ENCODE assay signal across 9 cellular contexts in the genomic region with DNA sequence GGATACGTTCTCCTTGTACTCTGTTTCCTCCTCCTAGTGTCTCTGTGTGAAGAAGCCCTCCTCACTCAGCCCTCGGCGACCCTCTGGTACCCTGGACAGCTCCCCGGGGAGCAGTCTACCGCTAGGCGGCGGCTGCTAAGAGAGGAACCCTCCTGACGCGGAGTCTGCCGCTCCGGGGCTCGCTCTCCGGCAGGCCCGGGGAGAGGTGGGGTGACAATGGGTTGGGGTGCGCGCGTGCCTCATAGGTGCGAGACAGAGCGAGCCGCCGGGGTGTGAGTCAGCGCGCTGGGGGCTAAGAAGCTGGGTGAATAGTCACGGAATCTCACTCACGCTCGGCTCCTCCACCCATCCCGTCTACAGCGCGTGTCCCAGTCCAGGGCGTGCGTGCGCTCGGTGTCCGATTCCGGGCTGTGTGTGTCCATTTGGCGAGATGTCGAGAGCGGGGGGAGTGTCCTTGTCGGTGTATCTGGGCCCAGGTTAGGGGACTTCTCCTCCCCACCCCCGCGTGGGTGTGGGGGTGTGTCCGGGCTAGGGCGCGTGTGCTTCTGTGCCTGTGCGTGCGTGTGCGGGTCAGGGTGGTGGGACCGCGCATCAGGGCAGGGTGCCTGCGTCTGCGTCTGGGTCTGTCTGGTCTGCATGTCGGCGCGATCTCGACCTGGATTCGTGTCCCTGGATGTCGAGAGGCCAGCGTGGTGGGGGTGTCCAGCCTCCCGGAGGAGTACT. TPM values are rescaled to one million over a fixed set of nuclear protein-coding genes. Genes with fewer than 3 reads are reported as not detected.
DNase-seq lines count a peak whose midpoint lies in the region; ATAC-seq and TF ChIP-seq lines count a peak whose summit lies in the region.
"Had no signal": no experiment of that assay in that cellular context is flagged by ENCODE, and none has a peak within 500 bp of the region (broad histone marks: within the 10 kb centered on the region; RNA-seq: fewer than 3 reads in every experiment).

No MANE protein-coding gene starts in this region.

- DNase-seq in GM12865 (ENCODE audit: low read depth), result peak; percentile 12
- peak; percentile 28 for DNase-seq in RPMI7951 (ENCODE audit: low read depth)
- DNase-seq in epidermal melanocyte (ENCODE audit: insufficient read length, low spot score), result peak; percentile 57
- peak; percentile 24 for DNase-seq in mucosa of gallbladder (ENCODE audit: low spot score)
- DNase-seq in tibial artery, result peak; percentile 50 to 76
- no peak for DNase-seq in stimulated activated naive CD4-positive, alpha-beta T cell treated with Interleukin-2 at 50 U/mL for 16 hours (lab: John Stamatoyannopoulos, UW)

- no peaks in the 10 kb centered on the region for H3K9me3 ChIP-seq in tibial artery

- H3K27me3 ChIP-seq in tibial artery, result peaks cover 0 to 31% of the 10 kb centered on the region in 2 donors

- H3K4me3 ChIP-seq in GM12865 (ENCODE audit: low read depth, low read length) (no peak overlapping the region), tibial artery (peak overlapping the region; percentile 55 to 60)

- peak overlapping the region; percentile 1 to 41 for H3K27ac ChIP-seq in tibial artery

- H3K4me1 ChIP-seq in tibial artery, result peaks cover 0 to 30% (median 24%) of the 10 kb centered on the region in 4 donors

- peak; percentile 27 for TF ChIP-seq CTCF in GM12865 (IDR thresholded peaks at IDR 0.05; ENCODE audit: insufficient read depth, low read depth, low read length, missing control alignments)
- peak; percentile 55 to 61 for TF ChIP-seq CTCF in tibial artery (IDR thresholded peaks at IDR 0.05)

- intact Hi-C loops in tibial artery (cut with DNase I; ENCODE audit: low total_unique reads), result no loop called here

- H3K36me3 ChIP-seq in tibial artery, result no peaks in the 10 kb centered on the region

- ATAC-seq in GM21515 (IDR thresholded peaks at IDR 0.05; ENCODE audit: unreplicated experiment) (no peak), HG03571 (IDR thresholded peaks at IDR 0.05; ENCODE audit: unreplicated experiment) (no peak)
- ATAC-seq: T-cell had no signal

RNA-seq across cellular contexts. Expression of a gene that starts 0.6 kb away (rescaled TPM):
- total RNA-seq in RPMI7951 (2014; rRNA removed; shearing (Covaris generic)), result not detected in 2 replicates
- total RNA-seq in mucosa of gallbladder, result 0.98 TPM
- total RNA-seq: T-cell had no signal
